ENCODE assay signal across 13 cellular contexts in genomic region chr2:59933948-59934347, GRCh38.
"Had no signal": no experiment of that assay in that cellular context is flagged by ENCODE, and none has a peak within 500 bp of the region (broad histone marks: within the 10 kb centered on the region; RNA-seq: fewer than 3 reads in every experiment).

No MANE protein-coding gene starts in this region.

- H3K4me1 ChIP-seq: colonic mucosa, esophagus muscularis mucosa, esophagus squamous epithelium, foreskin keratinocyte, gastrocnemius medialis, gastroesophageal sphincter, heart left ventricle, heart right ventricle had no signal

- H3K9me3 ChIP-seq: colonic mucosa, esophagus muscularis mucosa, esophagus squamous epithelium, gastrocnemius medialis, gastroesophageal sphincter, heart left ventricle, heart right ventricle had no signal

- H3K4me3 ChIP-seq: colonic mucosa, coronary artery, dorsolateral prefrontal cortex, esophagus muscularis mucosa, esophagus squamous epithelium, gastrocnemius medialis, gastroesophageal sphincter, heart left ventricle, heart right ventricle had no signal

- H3K27ac ChIP-seq: colonic mucosa, coronary artery, dorsolateral prefrontal cortex, epithelial cell of prostate, esophagus muscularis mucosa, esophagus squamous epithelium, foreskin keratinocyte, gastrocnemius medialis, gastroesophageal sphincter, heart left ventricle, heart right ventricle had no signal

- ATAC-seq: effector memory CD8-positive, alpha-beta T cell; esophagus mucosa; foreskin keratinocyte; gastrocnemius medialis; gastroesophageal sphincter; heart left ventricle; heart right ventricle had no signal

- H3K27me3 ChIP-seq: colonic mucosa, esophagus muscularis mucosa, esophagus squamous epithelium, foreskin keratinocyte, gastrocnemius medialis, gastroesophageal sphincter, heart left ventricle, heart right ventricle had no signal

- H3K36me3 ChIP-seq: colonic mucosa, esophagus muscularis mucosa, esophagus squamous epithelium, gastrocnemius medialis, gastroesophageal sphincter, heart left ventricle, heart right ventricle had no signal
